ENCODE assay signal across 22 cellular contexts in genomic region chr15:101323793-101324505, GRCh38. TPM values are rescaled to one million over a fixed set of nuclear protein-coding genes. Genes with fewer than 3 reads are reported as not detected.
DNase-seq lines count a peak whose midpoint lies in the region; ATAC-seq, FAIRE-seq and TF ChIP-seq lines count a peak whose summit lies in the region.
"Had no signal": no experiment of that assay in that cellular context is flagged by ENCODE, and none has a peak within 500 bp of the region (broad histone marks: within the 10 kb centered on the region; RNA-seq: fewer than 3 reads in every experiment).

No MANE protein-coding gene starts in this region.

- DNase-seq in HepG2 (ENCODE audit: low spot score), result no peak
- DNase-seq in right lobe of liver, result no peak
- DNase-seq in kidney, result peak; percentile 45
- peak; percentile 23 for DNase-seq in osteoblast (ENCODE audit: insufficient read length, low spot score, missing footprints)
- no peak for DNase-seq in ureter (ENCODE audit: low spot score)
- no peak for DNase-seq in NCI-H345 (lab: John Stamatoyannopoulos, UW)
- no peak for DNase-seq in NCI-H526 (lab: John Stamatoyannopoulos, UW)
- DNase-seq: CD4-positive, alpha-beta memory T cell; COR-L47; DMS79 treated with DMSO at 0.1 percent for 48 hours; GF-D8; H9; MG63; NCI-H2029; NCI-H69; PC-3; SJCRH30 had no signal

- WGBS in HepG2 (ENCODE audit: low lambda C conversion rate), result 98% methylated on average over 14 of the region's 21 CpGs
- 91% methylated on average over 19 of the region's 21 CpGs for WGBS in right lobe of liver (ENCODE audit: insufficient coverage, low coverage, low lambda C conversion rate, missing lambda C conversion rate)

- peaks cover 26% of the 10 kb centered on the region for H3K4me1 ChIP-seq in HepG2 (ENCODE audit: insufficient read depth, low read length)
- H3K4me1 ChIP-seq in right lobe of liver, result peaks cover 0 to 24% (median 7%) of the 10 kb centered on the region in 4 donors
- H3K4me1 ChIP-seq in kidney (ENCODE audit: control insufficient read depth in 1 of 2, insufficient read depth in 1 of 2, low read depth in 1 of 2, low read length in 2 of 2), result peaks cover 0 to 2% of the 10 kb centered on the region in 2 donors
- no peaks in the 10 kb centered on the region for H3K4me1 ChIP-seq in osteoblast (ENCODE audit: insufficient read depth, low read length)

- H3K79me2 ChIP-seq in HepG2 (ENCODE audit: insufficient read depth, low read length) (no peaks in the 10 kb centered on the region), osteoblast (ENCODE audit: insufficient read depth, low read length) (no peaks in the 10 kb centered on the region)

- no peaks in the 10 kb centered on the region for H4K20me1 ChIP-seq in HepG2 (ENCODE audit: insufficient read depth, low read length)
- H4K20me1 ChIP-seq in osteoblast (ENCODE audit: insufficient read depth, low read length), result no peaks in the 10 kb centered on the region

- no peaks in the 10 kb centered on the region for H3K27me3 ChIP-seq in HepG2 (ENCODE audit: control insufficient read depth in 1 of 2, insufficient read depth in 2 of 2, low read length in 2 of 2)
- H3K27me3 ChIP-seq in right lobe of liver, result no peaks in the 10 kb centered on the region
- no peaks in the 10 kb centered on the region for H3K27me3 ChIP-seq in osteoblast (ENCODE audit: insufficient read depth, low read length)
- H3K27me3 ChIP-seq: MG63, SJCRH30 had no signal

- H3K9me3 ChIP-seq in HepG2 (ENCODE audit: low read length), result no peaks in the 10 kb centered on the region
- H3K9me3 ChIP-seq in right lobe of liver, result no peaks in the 10 kb centered on the region
- H3K9me3 ChIP-seq in kidney (ENCODE audit: control insufficient read depth in 1 of 2, low read length in 2 of 2), result no peaks in the 10 kb centered on the region
- no peaks in the 10 kb centered on the region for H3K9me3 ChIP-seq in osteoblast (ENCODE audit: low read depth, low read length)
- H3K9me3 ChIP-seq: MG63, SJCRH30 had no signal

- TF ChIP-seq EP300 in HepG2 (IDR thresholded peaks at IDR 0.05; ENCODE audit: low read depth in 2 of 2, low read length in 2 of 2), result no peak
- TF ChIP-seq EP300 in HepG2 (CRISPR knock-in tag; IDR thresholded peaks at IDR 0.05; ENCODE audit: borderline replicate concordance), result no peak

- H3K9ac ChIP-seq in HepG2 (ENCODE audit: insufficient read depth, low read depth, low read length), result no peak overlapping the region
- H3K9ac ChIP-seq in kidney (ENCODE audit: low read length in 2 of 2), result no peak overlapping the region

- POLR2A ChIA-PET in HepG2 (lab: Yijun Ruan, JAX), result no interaction called here

- H3K36me3 ChIP-seq in HepG2 (replicated peaks in 1 of 2; ENCODE audit: control insufficient read depth in 1 of 2, insufficient read depth in 2 of 2, low read length in 2 of 2), result peaks cover 20 to 72% of the 10 kb centered on the region in 2 experiments
- peaks cover 0 to 48% (median 23%) of the 10 kb centered on the region in 4 donors for H3K36me3 ChIP-seq in right lobe of liver
- H3K36me3 ChIP-seq in kidney (ENCODE audit: control insufficient read depth in 1 of 2, insufficient read depth in 2 of 2, low read length in 2 of 2), result no peaks in the 10 kb centered on the region
- no peaks in the 10 kb centered on the region for H3K36me3 ChIP-seq in osteoblast (ENCODE audit: insufficient read depth, low read length)
- H3K36me3 ChIP-seq: SJCRH30 had no signal

- BruUV-seq in HepG2 (replicated peaks; lab: Mats Ljungman, UMichigan), result no TSS peak

- intact Hi-C loops in HepG2 (cut with micrococcal nuclease; ENCODE audit: unreplicated experiment), result no loop called here
- intact Hi-C loops in right lobe of liver (cut with DNase I), result no loop called here
- intact Hi-C loops in kidney (cut with DNase I), result no loop called here

- H2AFZ ChIP-seq in HepG2 (ENCODE audit: low read length), result no peak overlapping the region
- no peak overlapping the region for H2AFZ ChIP-seq in osteoblast (ENCODE audit: low read length)
- H2AFZ ChIP-seq: GM23338 had no signal

- CTCF ChIA-PET in HepG2 (lab: Yijun Ruan, JAX; ENCODE audit: low intra/inter-chr PET ratio, low total read pairs), result no interaction called here

- in situ Hi-C loops in HepG2 (cut with HindIII; ENCODE audit: extremely low pct_ligation_motif_present, low pct_unique_long_range_greater_than_20kb), result no loop called here

- ATAC-seq in HepG2 (no peak), right lobe of liver (no peak)
- ATAC-seq: GM23338, K562, PC-3, Right ventricle myocardium inferior, SK-N-SH treated with all-trans-retinoic acid at 6 μM for 48 hours had no signal

- FAIRE-seq in HepG2 (lab: Jason Lieb, UNC) (no peak), kidney (lab: Jason Lieb, UNC) (no peak)
- FAIRE-seq: GM12891, K562 had no signal

- no peak for TF ChIP-seq POLR2A in HepG2 (IDR thresholded peaks at IDR 0.05; ENCODE audit: insufficient read depth in 1 of 2, low read depth in 2 of 2, low read length in 2 of 2)
- TF ChIP-seq POLR2A in right lobe of liver (IDR thresholded peaks at IDR 0.05), result no peak

- peak overlapping the region; percentile 19 for H3K27ac ChIP-seq in HepG2 (ENCODE audit: extremely low read length, insufficient read depth, low read length)
- no peak overlapping the region for H3K27ac ChIP-seq in right lobe of liver
- H3K27ac ChIP-seq in kidney (ENCODE audit: low read depth in 2 of 2, low read length in 2 of 2), result no peak overlapping the region
- H3K27ac ChIP-seq in osteoblast (ENCODE audit: low read depth, low read length), result no peak overlapping the region
- H3K27ac ChIP-seq: SJCRH30 had no signal

- no peak overlapping the region for H3K4me2 ChIP-seq in HepG2 (ENCODE audit: low read depth, low read length)
- no peak overlapping the region for H3K4me2 ChIP-seq in osteoblast (ENCODE audit: insufficient read depth, low read length)
- H3K4me2 ChIP-seq: GM23338 had no signal

- no peak for TF ChIP-seq RAD21 in HepG2 (CRISPR knock-in tag; IDR thresholded peaks at IDR 0.05)

- no peak for TF ChIP-seq CTCF in HepG2 (CRISPR knock-in tag; IDR thresholded peaks at IDR 0.05)
- TF ChIP-seq CTCF in right lobe of liver (IDR thresholded peaks at IDR 0.05), result no peak
- no peak for TF ChIP-seq CTCF in kidney (IDR thresholded peaks at IDR 0.05; ENCODE audit: borderline replicate concordance, extremely low read depth, insufficient read depth)
- no peak for TF ChIP-seq CTCF in osteoblast (IDR thresholded peaks at IDR 0.05; ENCODE audit: extremely low read depth, low read depth, low read length)

- H3K4me3 ChIP-seq in HepG2 (replicated peaks in 1 of 3; ENCODE audit: insufficient read depth in 1 of 3, low read depth in 2 of 3, low read length in 3 of 3) (no peak overlapping the region), right lobe of liver (no peak overlapping the region), kidney (ENCODE audit: low read length in 2 of 2) (no peak overlapping the region), osteoblast (ENCODE audit: insufficient read depth, low read length) (no peak overlapping the region)
- H3K4me3 ChIP-seq: GM23338, K562, MG63, SJCRH30 had no signal

RNA-seq across cellular contexts. Expression of gene SNRPA1, which starts 28.9 kb away (rescaled TPM):
- total RNA-seq in HepG2 (2016; rRNA removed; fragmentation: Illumina TruSeq; extraction: Trizol) (41.2 and 72.5 TPM in 2 replicates), right lobe of liver (10 to 100 TPM; 17.7 to 28.6 (median 24.1) TPM), kidney (44.9 TPM), osteoblast (7.1 and 9.8 TPM in 2 replicates), ureter (71.6 TPM)
- total RNA-seq in HepG2 (2016; cell fraction: cytosol; rRNA removed; fragmentation: Illumina TruSeq; extraction: Trizol; ENCODE audit: low read depth), result 21.5 and 21.7 TPM in 2 replicates
- total RNA-seq in HepG2 (2016; cell fraction: insoluble cytoplasmic fraction; rRNA removed; fragmentation: Illumina TruSeq; extraction: Trizol), result 44.9 and 72.9 TPM in 2 replicates
- total RNA-seq in HepG2 (2016; cell fraction: membrane; rRNA removed; fragmentation: Illumina TruSeq; extraction: Trizol), result 29.4 and 29.6 TPM in 2 replicates
- total RNA-seq in HepG2 (2016; cell fraction: nucleus; rRNA removed; fragmentation: Illumina TruSeq; extraction: Trizol), result 43.1 and 47.7 TPM in 2 replicates
- polyA plus RNA-seq in HepG2 (2011; rRNA removed) (80.0 and 108 TPM in 2 replicates), kidney (ENCODE audit: insufficient read depth, low read depth, low replicate concordance) (40.0 TPM)
- 70.8 and 71.1 TPM in 2 replicates for polyA plus RNA-seq in HepG2 (2011; cell fraction: cytosol; rRNA removed)
- polyA plus RNA-seq in HepG2 (2011; cell fraction: nucleus; rRNA removed), result 95.5 and 97.7 TPM in 2 replicates
- polyA plus RNA-seq in HepG2 (2012), result 77.4 and 94.8 TPM in 2 replicates
- 43.0 and 50.4 TPM in 2 replicates for polyA plus RNA-seq in HepG2 (2016; cell fraction: cytosol; fragmentation: Illumina TruSeq; extraction: Trizol; ENCODE audit: low read depth)
- polyA plus RNA-seq in HepG2 (2016; cell fraction: insoluble cytoplasmic fraction; fragmentation: Illumina TruSeq; extraction: Trizol; ENCODE audit: low read depth), result 177 and 178 TPM in 2 replicates
- polyA plus RNA-seq in HepG2 (2016; cell fraction: membrane; fragmentation: Illumina TruSeq; extraction: Trizol; ENCODE audit: low read depth), result 42.8 and 43.9 TPM in 2 replicates
- polyA plus RNA-seq in HepG2 (2016; cell fraction: nucleus; fragmentation: Illumina TruSeq; extraction: Trizol; ENCODE audit: insufficient read depth, low read depth), result 92.5 and 99.3 TPM in 2 replicates
- polyA minus RNA-seq in HepG2 (2011; rRNA and poly(A)+ RNA removed; ENCODE audit: low replicate concordance), result 12.8 and 30.9 TPM in 2 replicates
- 23.8 and 31.7 TPM in 2 replicates for polyA minus RNA-seq in HepG2 (2011; cell fraction: cytosol; rRNA and poly(A)+ RNA removed)
- polyA minus RNA-seq in HepG2 (2011; cell fraction: nucleus; rRNA and poly(A)+ RNA removed), result 50.7 and 51.6 TPM in 2 replicates

RNA-seq across cellular contexts. Expression of gene SELENOS, which starts 46.7 kb away (rescaled TPM):
- total RNA-seq in HepG2 (2016; rRNA removed; fragmentation: Illumina TruSeq; extraction: Trizol) (31.6 and 63.0 TPM in 2 replicates), right lobe of liver (10 to 100 TPM; 30.4 to 52.5 (median 39.6) TPM), kidney (66.0 TPM), osteoblast (74.3 and 79.6 TPM in 2 replicates), ureter (49.1 TPM)
- 25.6 and 30.5 TPM in 2 replicates for total RNA-seq in HepG2 (2016; cell fraction: cytosol; rRNA removed; fragmentation: Illumina TruSeq; extraction: Trizol; ENCODE audit: low read depth)
- total RNA-seq in HepG2 (2016; cell fraction: insoluble cytoplasmic fraction; rRNA removed; fragmentation: Illumina TruSeq; extraction: Trizol), result 31.1 and 66.3 TPM in 2 replicates
- 32.0 and 35.3 TPM in 2 replicates for total RNA-seq in HepG2 (2016; cell fraction: membrane; rRNA removed; fragmentation: Illumina TruSeq; extraction: Trizol)
- 52.7 and 62.7 TPM in 2 replicates for total RNA-seq in HepG2 (2016; cell fraction: nucleus; rRNA removed; fragmentation: Illumina TruSeq; extraction: Trizol)
- polyA plus RNA-seq in HepG2 (2011; rRNA removed) (56.6 and 66.1 TPM in 2 replicates), kidney (ENCODE audit: insufficient read depth, low read depth, low replicate concordance) (99.0 TPM)
- polyA plus RNA-seq in HepG2 (2011; cell fraction: cytosol; rRNA removed), result 58.8 and 79.4 TPM in 2 replicates
- polyA plus RNA-seq in HepG2 (2011; cell fraction: nucleus; rRNA removed), result 21.8 and 28.5 TPM in 2 replicates
- 38.2 and 44.5 TPM in 2 replicates for polyA plus RNA-seq in HepG2 (2012)
- 19.0 and 26.3 TPM in 2 replicates for polyA plus RNA-seq in HepG2 (2016; cell fraction: cytosol; fragmentation: Illumina TruSeq; extraction: Trizol; ENCODE audit: low read depth)
- polyA plus RNA-seq in HepG2 (2016; cell fraction: insoluble cytoplasmic fraction; fragmentation: Illumina TruSeq; extraction: Trizol; ENCODE audit: low read depth), result 29.3 and 32.0 TPM in 2 replicates
- 23.0 and 24.1 TPM in 2 replicates for polyA plus RNA-seq in HepG2 (2016; cell fraction: membrane; fragmentation: Illumina TruSeq; extraction: Trizol; ENCODE audit: low read depth)
- 81.3 and 91.5 TPM in 2 replicates for polyA plus RNA-seq in HepG2 (2016; cell fraction: nucleus; fragmentation: Illumina TruSeq; extraction: Trizol; ENCODE audit: insufficient read depth, low read depth)
- 31.0 and 35.1 TPM in 2 replicates for polyA minus RNA-seq in HepG2 (2011; rRNA and poly(A)+ RNA removed; ENCODE audit: low replicate concordance)
- polyA minus RNA-seq in HepG2 (2011; cell fraction: cytosol; rRNA and poly(A)+ RNA removed), result 19.4 and 21.8 TPM in 2 replicates
- 64.9 and 77.1 TPM in 2 replicates for polyA minus RNA-seq in HepG2 (2011; cell fraction: nucleus; rRNA and poly(A)+ RNA removed)

Comparison
In these comparisons a context has a peak if more than half of its experiments do, and no peak if none do; other contexts are left out.
1. DNase-seq: peak in kidney (single experiment) and osteoblast (single experiment); none in HepG2 (single experiment), right lobe of liver (0 of 3), ureter (single experiment), NCI-H345 (single experiment) and NCI-H526 (0 of 2).